17 cellular contexts compared by ENCODE assay signal in the genomic region with DNA sequence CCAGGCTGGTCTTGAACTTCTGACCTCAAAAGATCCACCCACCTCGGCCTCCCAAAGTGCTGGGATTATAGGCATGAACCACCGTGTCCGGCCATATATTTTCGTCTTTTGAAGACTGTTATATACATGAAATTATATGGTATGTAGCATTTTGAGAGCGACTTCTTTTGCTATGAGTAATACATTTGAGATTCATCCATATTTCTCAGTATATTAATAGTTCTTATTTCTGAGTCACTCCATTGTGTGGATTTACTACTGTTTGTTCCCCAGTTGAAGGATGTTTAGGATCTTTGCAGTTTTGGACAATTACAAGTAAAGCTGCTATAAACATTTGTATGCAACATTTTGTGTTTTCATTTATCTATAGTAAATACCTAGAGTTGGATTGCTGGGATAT.
"Had no signal": no experiment of that assay in that cellular context is flagged by ENCODE, and none has a peak within 500 bp of the region (broad histone marks: within the 10 kb centered on the region; RNA-seq: fewer than 3 reads in every experiment).

No MANE protein-coding gene starts in this region.

- H3K27me3 ChIP-seq: esophagus muscularis mucosa, tibial artery had no signal

- H3K27ac ChIP-seq: coronary artery, esophagus muscularis mucosa, tibial artery had no signal

- ATAC-seq: activated CD8-positive, alpha-beta memory T cell treated with anti-CD3 and anti-CD28 coated beads, Interleukin-2, amount 10 ng/mL, durations not matched to agents 7 days and 5 days; left lobe of liver had no signal

- H3K4me3 ChIP-seq: coronary artery, esophagus muscularis mucosa, lung, tibial artery had no signal

- H3K4me1 ChIP-seq: esophagus muscularis mucosa, tibial artery had no signal

- DNase-seq: activated CD4-positive, alpha-beta memory T cell treated with anti-CD3 and anti-CD28 coated beads, Interleukin-2, amount 10 ng/mL, durations not matched to agents 7 days and 5 days; activated CD4-positive, alpha-beta T cell treated with anti-CD3 and anti-CD28 coated beads for 4 hours; activated CD8-positive, alpha-beta memory T cell treated with anti-CD3 and anti-CD28 coated beads, Interleukin-2, amount 10 ng/mL, durations not matched to agents 7 days and 5 days; activated naive CD4-positive, alpha-beta T cell treated with Interleukin-2 at 50 U/mL for 16 hours; activated naive CD8-positive, alpha-beta T cell treated with anti-CD3 and anti-CD28 coated beads, Interleukin-2, amount 10 ng/mL, durations not matched to agents 7 days and 5 days; foreskin melanocyte; hypothalamus; retina; stimulated activated CD4-positive, alpha-beta T cell treated with anti-CD3 and anti-CD28 coated beads, Interleukin-2, amount 100 ng/mL, for 24 hours; stimulated activated naive CD4-positive, alpha-beta T cell treated with Interleukin-2 at 50 U/mL for 16 hours; substantia nigra; T-helper 2 cell; tibial artery had no signal
